Comparison of ENCODE assay signal across 22 cellular contexts in genomic region chr15:78207110-78207458, GRCh38. TPM values are rescaled to one million over a fixed set of nuclear protein-coding genes. Genes with fewer than 3 reads are reported as not detected.
DNase-seq lines count a peak whose midpoint lies in the region; ATAC-seq, FAIRE-seq and TF ChIP-seq lines count a peak whose summit lies in the region.
"Had no signal": no experiment of that assay in that cellular context is flagged by ENCODE, and none has a peak within 500 bp of the region (broad histone marks: within the 10 kb centered on the region; RNA-seq: fewer than 3 reads in every experiment).

No MANE protein-coding gene starts in this region.

- no peak overlapping the region for H3K4ac ChIP-seq in mesendoderm (ENCODE audit: low read depth, low read length)

- H3K27ac Mint-ChIP-seq in activated CD4-positive, alpha-beta memory T cell treated with anti-CD3 and anti-CD28 coated beads, Interleukin-2, amount 10 ng/mL, durations not matched to agents 7 days and 5 days: no peak overlapping the region
- H3K27ac Mint-ChIP-seq in activated CD4-positive, alpha-beta memory T cell treated with anti-CD3 and anti-CD28 coated beads for 36 hours: no peak overlapping the region
- H3K27ac Mint-ChIP-seq: activated naive CD8-positive, alpha-beta T cell treated with anti-CD3 and anti-CD28 coated beads for 36 hours; memory B cell; naive thymus-derived CD4-positive, alpha-beta T cell; stimulated activated naive B cell treated with anti-CD40 and anti-IgM and Interleukin-4, amounts not matched to agents 10 μg/mL and 1 μg/mL and 100 μg/mL, for 72 hours had no signal

- intact Hi-C loops in activated CD4-positive, alpha-beta memory T cell treated with anti-CD3 and anti-CD28 coated beads for 36 hours (cut with micrococcal nuclease): no loop called here
- intact Hi-C loops in body of pancreas (cut with DNase I): no loop called here
- intact Hi-C loops in pancreas (cut with DNase I): no loop called here

- CTCF ChIA-PET in activated CD4-positive, alpha-beta memory T cell treated with anti-CD3 and anti-CD28 coated beads, Interleukin-2, amount 10 ng/mL, durations not matched to agents 7 days and 5 days (lab: Charles Lee): interaction anchor here (0.7 to 1.3 kb wide), 3 partner anchors 10 to 34 kb away, joined by 3 to 4 read pairs (median 3); no protein-coding TSS in a partner anchor
- CTCF ChIA-PET in activated CD4-positive, alpha-beta memory T cell treated with anti-CD3 and anti-CD28 coated beads for 36 hours (lab: Charles Lee): interaction anchor here (0.6 to 1.6 kb wide), 3 partner anchors 12 to 298 kb away, joined by 3 to 6 read pairs (median 5); no protein-coding TSS in a partner anchor

- no peaks in the 10 kb centered on the region for H3K27me3 ChIP-seq in body of pancreas
- H3K27me3 ChIP-seq in pancreas: no peaks in the 10 kb centered on the region
- H3K27me3 ChIP-seq in mesendoderm (ENCODE audit: insufficient read depth, low read length, poor library complexity): no peaks in the 10 kb centered on the region
- no peaks in the 10 kb centered on the region for H3K27me3 ChIP-seq in H7 (ENCODE audit: control insufficient read depth, insufficient read depth, low read length)
- H3K27me3 ChIP-seq: esophagus squamous epithelium, tibial nerve had no signal

- no peaks in the 10 kb centered on the region for H3K36me3 Mint-ChIP-seq in activated CD4-positive, alpha-beta memory T cell treated with anti-CD3 and anti-CD28 coated beads, Interleukin-2, amount 10 ng/mL, durations not matched to agents 7 days and 5 days (ENCODE audit: low read depth)
- no peaks in the 10 kb centered on the region for H3K36me3 Mint-ChIP-seq in activated CD4-positive, alpha-beta memory T cell treated with anti-CD3 and anti-CD28 coated beads for 36 hours
- H3K36me3 Mint-ChIP-seq: activated naive CD8-positive, alpha-beta T cell treated with anti-CD3 and anti-CD28 coated beads for 36 hours; memory B cell; naive thymus-derived CD4-positive, alpha-beta T cell; stimulated activated naive B cell treated with anti-CD40 and anti-IgM and Interleukin-4, amounts not matched to agents 10 μg/mL and 1 μg/mL and 100 μg/mL, for 72 hours had no signal

- peak; percentile 41 for ATAC-seq in body of pancreas
- peak in 2 of 4 donors; percentile 27 to 32 for ATAC-seq in pancreas
- ATAC-seq: naive thymus-derived CD4-positive, alpha-beta T cell; stimulated activated naive B cell treated with anti-CD40 and anti-IgM and Interleukin-4, amounts not matched to agents 10 μg/mL and 1 μg/mL and 100 μg/mL, for 72 hours had no signal

- H3K4me2 ChIP-seq in mesendoderm (ENCODE audit: low read length): no peak overlapping the region

- no peaks in the 10 kb centered on the region for H3K4me1 Mint-ChIP-seq in activated CD4-positive, alpha-beta memory T cell treated with anti-CD3 and anti-CD28 coated beads, Interleukin-2, amount 10 ng/mL, durations not matched to agents 7 days and 5 days
- no peaks in the 10 kb centered on the region for H3K4me1 Mint-ChIP-seq in activated CD4-positive, alpha-beta memory T cell treated with anti-CD3 and anti-CD28 coated beads for 36 hours (ENCODE audit: low read depth)
- H3K4me1 Mint-ChIP-seq: activated naive CD8-positive, alpha-beta T cell treated with anti-CD3 and anti-CD28 coated beads for 36 hours; memory B cell; naive thymus-derived CD4-positive, alpha-beta T cell; stimulated activated naive B cell treated with anti-CD40 and anti-IgM and Interleukin-4, amounts not matched to agents 10 μg/mL and 1 μg/mL and 100 μg/mL, for 72 hours had no signal

- POLR2A ChIA-PET in activated CD4-positive, alpha-beta memory T cell treated with anti-CD3 and anti-CD28 coated beads, Interleukin-2, amount 10 ng/mL, durations not matched to agents 7 days and 5 days (lab: Charles Lee): no interaction called here
- POLR2A ChIA-PET in activated CD4-positive, alpha-beta memory T cell treated with anti-CD3 and anti-CD28 coated beads for 36 hours (lab: Charles Lee): no interaction called here

- H3K79me1 ChIP-seq in mesendoderm (ENCODE audit: low read length): no peaks in the 10 kb centered on the region

- H3K4me3 ChIP-seq in body of pancreas (no peak overlapping the region), pancreas (no peak overlapping the region), mesendoderm (ENCODE audit: low read length) (no peak overlapping the region), H7 (ENCODE audit: insufficient read depth, low read depth, low read length) (no peak overlapping the region)
- H3K4me3 ChIP-seq: esophagus squamous epithelium, tibial nerve had no signal

- H3K4me3 Mint-ChIP-seq in activated CD4-positive, alpha-beta memory T cell treated with anti-CD3 and anti-CD28 coated beads, Interleukin-2, amount 10 ng/mL, durations not matched to agents 7 days and 5 days: no peak overlapping the region
- H3K4me3 Mint-ChIP-seq in activated CD4-positive, alpha-beta memory T cell treated with anti-CD3 and anti-CD28 coated beads for 36 hours: no peak overlapping the region
- H3K4me3 Mint-ChIP-seq: activated naive CD8-positive, alpha-beta T cell treated with anti-CD3 and anti-CD28 coated beads for 36 hours; memory B cell; naive thymus-derived CD4-positive, alpha-beta T cell; stimulated activated naive B cell treated with anti-CD40 and anti-IgM and Interleukin-4, amounts not matched to agents 10 μg/mL and 1 μg/mL and 100 μg/mL, for 72 hours had no signal

- no peak overlapping the region for H4K8ac ChIP-seq in mesendoderm (ENCODE audit: low read depth, low read length)

- FAIRE-seq in pancreas (lab: Jason Lieb, UNC): no peak
- FAIRE-seq: A204.1, colon had no signal

- no peak overlapping the region for H4K5ac ChIP-seq in mesendoderm (ENCODE audit: low read length)

- no peak overlapping the region for H3K18ac ChIP-seq in mesendoderm (ENCODE audit: low read length)

- no peak overlapping the region for H3K56ac ChIP-seq in mesendoderm (ENCODE audit: low read length)

- H3K4me1 ChIP-seq in body of pancreas (peaks cover 98% of the 10 kb centered on the region), pancreas (peaks cover 27 to 59% (median 58%) of the 10 kb centered on the region in 3 donors), mesendoderm (ENCODE audit: control insufficient read depth, low read depth, low read length) (no peaks in the 10 kb centered on the region)

- H2AK5ac ChIP-seq in mesendoderm (ENCODE audit: low read length): no peak overlapping the region

- no peak for TF ChIP-seq CTCF in body of pancreas (IDR thresholded peaks at IDR 0.05)
- no peak for TF ChIP-seq CTCF in pancreas (IDR thresholded peaks at IDR 0.05)

- no peak overlapping the region for H2BK15ac ChIP-seq in mesendoderm (replicated peaks; ENCODE audit: low read depth)

- no peak overlapping the region for H2BK5ac ChIP-seq in mesendoderm (ENCODE audit: low read length)

- no peak overlapping the region for H3K9ac ChIP-seq in mesendoderm (ENCODE audit: low read length)

- no peak overlapping the region for H3K23ac ChIP-seq in mesendoderm (ENCODE audit: low read length)

- peaks cover 16% of the 10 kb centered on the region for H3K27me3 Mint-ChIP-seq in activated CD4-positive, alpha-beta memory T cell treated with anti-CD3 and anti-CD28 coated beads, Interleukin-2, amount 10 ng/mL, durations not matched to agents 7 days and 5 days
- H3K27me3 Mint-ChIP-seq in activated CD4-positive, alpha-beta memory T cell treated with anti-CD3 and anti-CD28 coated beads for 36 hours: no peaks in the 10 kb centered on the region
- H3K27me3 Mint-ChIP-seq: activated naive CD8-positive, alpha-beta T cell treated with anti-CD3 and anti-CD28 coated beads for 36 hours had no signal

- no peak for TF ChIP-seq POLR2A in body of pancreas (IDR thresholded peaks at IDR 0.05)

- WGBS in body of pancreas, 2 donors: 35 to 42% methylated on average over 3 to 5 of the region's 5 CpGs
- WGBS in pancreas, 2 donors: 39 to 46% methylated on average over 5 of the region's 5 CpGs
- WGBS in mesendoderm (ENCODE audit: extremely low coverage, insufficient coverage, low lambda C conversion rate): no CpG with 5 or more reads among the region's 5 CpGs

- no peaks in the 10 kb centered on the region for H3K79me2 ChIP-seq in mesendoderm (ENCODE audit: control insufficient read depth, insufficient read depth, low read length)

- no peak overlapping the region for H2BK120ac ChIP-seq in mesendoderm (ENCODE audit: low read depth, low read length)

- H3K36me3 ChIP-seq in body of pancreas (replicated peaks in 1 of 2; ENCODE audit: insufficient read depth in 1 of 2, low read depth in 2 of 2) (no peaks in the 10 kb centered on the region), pancreas (no peaks in the 10 kb centered on the region), mesendoderm (ENCODE audit: control insufficient read depth, insufficient read depth, low read length) (no peaks in the 10 kb centered on the region), H7 (replicated peaks; ENCODE audit: control insufficient read depth, insufficient read depth, low read length) (no peaks in the 10 kb centered on the region)
- H3K36me3 ChIP-seq: esophagus squamous epithelium, tibial nerve had no signal

- peak overlapping the region; percentile 69 to 87 (median 72) for H3K27ac ChIP-seq in body of pancreas
- H3K27ac ChIP-seq in pancreas: peak overlapping the region in 3 of 4 donors; percentile 11 to 30 (median 26)
- H3K27ac ChIP-seq in temporal lobe (ENCODE audit: low read depth, low read length): peak overlapping the region; percentile 85
- no peak overlapping the region for H3K27ac ChIP-seq in mesendoderm (ENCODE audit: low read depth, low read length)
- H3K27ac ChIP-seq: esophagus squamous epithelium had no signal

- H3K9me3 Mint-ChIP-seq in activated CD4-positive, alpha-beta memory T cell treated with anti-CD3 and anti-CD28 coated beads, Interleukin-2, amount 10 ng/mL, durations not matched to agents 7 days and 5 days: no peaks in the 10 kb centered on the region
- H3K9me3 Mint-ChIP-seq in activated CD4-positive, alpha-beta memory T cell treated with anti-CD3 and anti-CD28 coated beads for 36 hours: no peaks in the 10 kb centered on the region
- H3K9me3 Mint-ChIP-seq: activated naive CD8-positive, alpha-beta T cell treated with anti-CD3 and anti-CD28 coated beads for 36 hours; memory B cell; naive thymus-derived CD4-positive, alpha-beta T cell; stimulated activated naive B cell treated with anti-CD40 and anti-IgM and Interleukin-4, amounts not matched to agents 10 μg/mL and 1 μg/mL and 100 μg/mL, for 72 hours had no signal

- no peaks in the 10 kb centered on the region for H3K9me3 ChIP-seq in body of pancreas
- no peaks in the 10 kb centered on the region for H3K9me3 ChIP-seq in pancreas
- H3K9me3 ChIP-seq: esophagus squamous epithelium, tibial nerve had no signal

- DNase-seq in activated CD4-positive, alpha-beta memory T cell treated with anti-CD3 and anti-CD28 coated beads, Interleukin-2, amount 10 ng/mL, durations not matched to agents 7 days and 5 days: peak; percentile 3
- no peak for DNase-seq in activated CD4-positive, alpha-beta memory T cell treated with anti-CD3 and anti-CD28 coated beads for 36 hours
- DNase-seq in body of pancreas (peak; percentile 43 to 69 (median 45)), pancreas (peak in 1 of 6 donors; percentile 58), mesendoderm (no peak), H7 (no peak), epidermal melanocyte (ENCODE audit: insufficient read length, low spot score) (no peak)
- DNase-seq: activated naive CD8-positive, alpha-beta T cell treated with anti-CD3 and anti-CD28 coated beads for 36 hours; DMS79 treated with DMSO at 0.1 percent for 48 hours; esophagus squamous epithelium; GOT3; kidney glomerular epithelial cell; naive thymus-derived CD4-positive, alpha-beta T cell; NCI-H1694 treated with DMSO at 0.1 percent for 48 hours; SHP77; stimulated activated naive B cell treated with anti-CD40 and anti-IgM and Interleukin-4, amounts not matched to agents 10 μg/mL and 1 μg/mL and 100 μg/mL, for 72 hours had no signal

RNA-seq across cellular contexts. Expression of gene ACSBG1, which starts 27.3 kb away (rescaled TPM):
- total RNA-seq in activated CD4-positive, alpha-beta memory T cell treated with anti-CD3 and anti-CD28 coated beads, Interleukin-2, amount 10 ng/mL, durations not matched to agents 7 days and 5 days: not detected
- total RNA-seq in activated CD4-positive, alpha-beta memory T cell treated with anti-CD3 and anti-CD28 coated beads for 36 hours: under 1 TPM in 1 of 2 experiments, not detected in 1; 0.26 TPM
- not detected for total RNA-seq in body of pancreas
- under 1 TPM in 1 of 6 donors, not detected in 5; 0.04 TPM for total RNA-seq in pancreas
- under 1 TPM; 0.04 to 0.12 TPM for polyA plus RNA-seq in pancreas
- 3.0 TPM for total RNA-seq in temporal lobe
- polyA plus RNA-seq in mesendoderm (2013, experiment 1 of 2): 1.6 TPM
- 1.5 TPM for polyA plus RNA-seq in mesendoderm (2013, experiment 2 of 2)
- 2.7 and 3.9 TPM in 2 replicates for total RNA-seq in H7 (2014; rRNA removed; shearing (Covaris generic))
- total RNA-seq: osteocyte had no signal

RNA-seq across cellular contexts. Expression of gene DNAJA4, which starts 57.3 kb away (rescaled TPM):
- 10 to 100 TPM; 27.7 to 30.9 TPM for total RNA-seq in activated CD4-positive, alpha-beta memory T cell treated with anti-CD3 and anti-CD28 coated beads, Interleukin-2, amount 10 ng/mL, durations not matched to agents 7 days and 5 days
- 10 to 100 TPM; 36.3 to 39.6 TPM for total RNA-seq in activated CD4-positive, alpha-beta memory T cell treated with anti-CD3 and anti-CD28 coated beads for 36 hours
- total RNA-seq in body of pancreas: 1 to 10 TPM; 5.9 to 8.0 TPM
- 1 to 10 TPM; 2.3 to 9.0 (median 4.4) TPM for total RNA-seq in pancreas
- polyA plus RNA-seq in pancreas: 10 to 100 TPM in 1 of 2 donors, 1 to 10 TPM in 1; 5.7 to 16.1 TPM
- total RNA-seq in temporal lobe: 23.1 TPM
- 1.1 TPM for polyA plus RNA-seq in mesendoderm (2013, experiment 1 of 2)
- polyA plus RNA-seq in mesendoderm (2013, experiment 2 of 2): 1.2 TPM
- 0.03 and 0.11 TPM in 2 replicates for total RNA-seq in H7 (2014; rRNA removed; shearing (Covaris generic))
- total RNA-seq: osteocyte had no signal

RNA-seq across cellular contexts. Expression of gene IDH3A, which starts 57.9 kb away (rescaled TPM):
- 10 to 100 TPM; 73.5 to 85.0 TPM for total RNA-seq in activated CD4-positive, alpha-beta memory T cell treated with anti-CD3 and anti-CD28 coated beads, Interleukin-2, amount 10 ng/mL, durations not matched to agents 7 days and 5 days
- 100 to 1,000 TPM; 106 to 111 TPM for total RNA-seq in activated CD4-positive, alpha-beta memory T cell treated with anti-CD3 and anti-CD28 coated beads for 36 hours
- total RNA-seq in body of pancreas (10 to 100 TPM; 17.8 to 39.7 TPM), pancreas (10 to 100 TPM; 18.9 to 32.1 (median 27.5) TPM), temporal lobe (35.9 TPM)
- polyA plus RNA-seq in pancreas: 10 to 100 TPM; 10.2 to 22.4 TPM
- 18.4 TPM for polyA plus RNA-seq in mesendoderm (2013, experiment 1 of 2)
- 19.8 TPM for polyA plus RNA-seq in mesendoderm (2013, experiment 2 of 2)
- total RNA-seq in H7 (2014; rRNA removed; shearing (Covaris generic)): 27.4 and 30.4 TPM in 2 replicates

Comparison
In these comparisons a context has a peak if more than half of its experiments do, and no peak if none do; other contexts are left out.
1. DNase-seq: peak in activated CD4-positive, alpha-beta memory T cell treated with anti-CD3 and anti-CD28 coated beads, Interleukin-2, amount 10 ng/mL, durations not matched to agents 7 days and 5 days (single experiment) and body of pancreas (4 of 4); none in activated CD4-positive, alpha-beta memory T cell treated with anti-CD3 and anti-CD28 coated beads for 36 hours (single experiment), mesendoderm (single experiment), H7 (single experiment) and epidermal melanocyte (single experiment).